In genomic region chrX:2390754-2391153, GRCh38 we compare ENCODE assay signal across 23 cellular contexts.
"Had no signal": no experiment of that assay in that cellular context is flagged by ENCODE, and none has a peak within 500 bp of the region (broad histone marks: within the 10 kb centered on the region; RNA-seq: fewer than 3 reads in every experiment).

No MANE protein-coding gene starts in this region.

- H3K4me3 ChIP-seq: body of pancreas, colonic mucosa, gastroesophageal sphincter, hepatocyte, left ventricle myocardium inferior, lung, spleen, tibial nerve had no signal

- H3K4me1 Mint-ChIP-seq: activated CD4-positive, alpha-beta T cell treated with anti-CD3 and anti-CD28 coated beads for 36 hours; nephron had no signal

- H3K4me2 ChIP-seq: hepatocyte had no signal

- H3K36me3 ChIP-seq: colonic mucosa had no signal

- H3K27ac Mint-ChIP-seq: activated CD4-positive, alpha-beta T cell treated with anti-CD3 and anti-CD28 coated beads for 36 hours; activated CD8-positive, alpha-beta T cell treated with anti-CD3 and anti-CD28 coated beads, Interleukin-2, amount 10 ng/mL, durations not matched to agents 7 days and 5 days; activated naive CD8-positive, alpha-beta T cell; activated T-cell treated with anti-CD3 and anti-CD28 coated beads, Interleukin-2, amount 50 U/mL, for 72 hours; nephron had no signal

- H2AFZ ChIP-seq: hepatocyte had no signal

- DNase-seq: activated CD4-positive, alpha-beta T cell treated with anti-CD3 and anti-CD28 coated beads for 36 hours; activated CD4-positive, CD25-positive, alpha-beta regulatory T cell; activated CD8-positive, alpha-beta T cell treated with anti-CD3 and anti-CD28 coated beads, Interleukin-2, amount 10 ng/mL, durations not matched to agents 7 days and 5 days; activated naive CD4-positive, alpha-beta T cell treated with Interleukin-2 at 50 U/mL for 16 hours; activated T-cell treated with anti-CD3 and anti-CD28 coated beads for 4 hours; activated T-cell treated with anti-CD3 and anti-CD28 coated beads, Interleukin-2, amount 50 U/mL, for 72 hours; anterior cingulate cortex; body of pancreas; colonic mucosa; effector CD8-positive, alpha-beta T cell; erythroblast; islet precursor cell; left ventricle myocardium inferior; posterior cingulate gyrus; right cardiac atrium; spleen; stimulated activated naive CD4-positive, alpha-beta T cell treated with Interleukin-2 at 50 U/mL for 16 hours had no signal

- H3K4me1 ChIP-seq: colonic mucosa, tibial nerve had no signal

- ATAC-seq: activated CD4-positive, alpha-beta T cell treated with anti-CD3 and anti-CD28 coated beads for 36 hours; activated CD8-positive, alpha-beta T cell treated with anti-CD3 and anti-CD28 coated beads, Interleukin-2, amount 10 ng/mL, durations not matched to agents 7 days and 5 days; activated T-cell treated with anti-CD3 and anti-CD28 coated beads, Interleukin-2, amount 50 U/mL, for 72 hours; body of pancreas; gastroesophageal sphincter; right cardiac atrium had no signal

- H3K27me3 Mint-ChIP-seq: activated CD4-positive, alpha-beta T cell treated with anti-CD3 and anti-CD28 coated beads for 36 hours; activated naive CD8-positive, alpha-beta T cell had no signal

- H3K27ac ChIP-seq: body of pancreas, colonic mucosa, gastroesophageal sphincter, left ventricle myocardium inferior, spleen, tibial nerve had no signal

- H3K9me3 ChIP-seq: body of pancreas, colonic mucosa had no signal

- H3K4me3 Mint-ChIP-seq: activated CD4-positive, alpha-beta T cell treated with anti-CD3 and anti-CD28 coated beads for 36 hours; activated CD8-positive, alpha-beta T cell treated with anti-CD3 and anti-CD28 coated beads, Interleukin-2, amount 10 ng/mL, durations not matched to agents 7 days and 5 days; activated naive CD8-positive, alpha-beta T cell; activated T-cell treated with anti-CD3 and anti-CD28 coated beads, Interleukin-2, amount 50 U/mL, for 72 hours; nephron had no signal

- H3K27me3 ChIP-seq: body of pancreas, colonic mucosa, gastroesophageal sphincter, hepatocyte, spleen, tibial nerve had no signal
